Comparison of ENCODE assay signal across 1 cellular context in the genomic region with DNA sequence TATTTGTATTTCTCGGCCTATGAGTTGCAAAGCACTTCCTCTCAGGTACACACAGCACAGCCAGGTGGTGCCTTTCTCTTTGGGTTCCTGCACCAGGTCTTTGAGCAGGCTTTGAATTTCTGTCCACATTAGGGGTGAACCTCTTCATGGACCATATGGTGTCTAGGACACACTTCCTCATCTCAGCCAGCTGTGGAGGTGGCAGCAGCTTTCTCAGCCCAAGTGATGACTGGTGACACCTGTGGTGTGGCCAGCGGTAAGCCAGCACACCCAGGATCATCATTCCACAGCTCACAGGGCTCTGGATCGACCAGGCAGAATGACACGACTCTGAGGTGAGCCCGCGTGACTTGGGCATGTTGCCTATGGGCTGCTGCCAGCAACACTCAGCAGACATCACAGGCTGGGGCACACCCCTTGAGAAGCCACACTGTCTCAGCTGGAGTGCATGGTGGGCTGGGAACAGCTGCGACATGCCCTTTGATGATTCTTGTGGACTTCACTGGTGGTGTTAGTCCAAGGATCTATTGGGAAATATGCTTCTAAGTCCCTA.
TF ChIP-seq lines count a peak whose summit lies in the region.

No MANE protein-coding gene starts in this region.

TF ChIP-seq in H1, 55 proteins besides CTCF, POLR2A, EP300 and RAD21:
- no peak for TF ChIP-seq FOSL1 (IDR thresholded peaks at IDR 0.05; ENCODE audit: insufficient read depth, low read depth, low read length)
- TF ChIP-seq TCF12 (IDR thresholded peaks at IDR 0.05; ENCODE audit: low read depth, low read length) = no peak
- no peak for TF ChIP-seq NRF1 (IDR thresholded peaks at IDR 0.05; ENCODE audit: low read depth, low read length)
- TF ChIP-seq, protein P1, sequence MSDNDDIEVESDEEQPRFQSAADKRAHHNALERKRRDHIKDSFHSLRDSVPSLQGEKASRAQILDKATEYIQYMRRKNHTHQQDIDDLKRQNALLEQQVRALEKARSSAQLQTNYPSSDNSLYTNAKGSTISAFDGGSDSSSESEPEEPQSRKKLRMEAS (IDR thresholded peaks at IDR 0.05) = no peak
- TF ChIP-seq KDM5A (IDR thresholded peaks at IDR 0.05; ENCODE audit: low read length) = no peak
- no peak for TF ChIP-seq TBP (IDR thresholded peaks at IDR 0.05; ENCODE audit: low read depth, low read length)
- TF ChIP-seq RFX5 (IDR thresholded peaks at IDR 0.05; ENCODE audit: borderline replicate concordance, low read depth, low read length) = no peak
- no peak for TF ChIP-seq EZH2 (IDR thresholded peaks at IDR 0.05; ENCODE audit: low read depth, low read length, severe bottlenecking)
- no peak for TF ChIP-seq HDAC6 (IDR thresholded peaks at IDR 0.05; ENCODE audit: low read depth, low read length)
